ENCODE assay signal across 14 cellular contexts in genomic region chr1:94920061-94920460, GRCh38. TPM values are rescaled to one million over a fixed set of nuclear protein-coding genes. Genes with fewer than 3 reads are reported as not detected.
DNase-seq lines count a peak whose midpoint lies in the region; ATAC-seq, FAIRE-seq and TF ChIP-seq lines count a peak whose summit lies in the region.
"Had no signal": no experiment of that assay in that cellular context is flagged by ENCODE, and none has a peak within 500 bp of the region (broad histone marks: within the 10 kb centered on the region; RNA-seq: fewer than 3 reads in every experiment).

No MANE protein-coding gene starts in this region.

- intact Hi-C loops in left lung (cut with DNase I) (no loop called here), spleen (cut with DNase I; ENCODE audit: low total_unique reads) (no loop called here)

- DNase-seq in astrocyte of the hippocampus (ENCODE audit: low read depth, low spot score) (peak; percentile 33), left lung (no peak), small intestine (peak; percentile 39), spleen (no peak), NCI-H774 (lab: John Stamatoyannopoulos, UW) (no peak), SW480 (ENCODE audit: low spot score) (no peak)
- DNase-seq: activated CD8-positive, alpha-beta T cell treated with anti-CD3 and anti-CD28 coated beads, Interleukin-2, amount 10 ng/mL, durations not matched to agents 7 days and 5 days; activated naive CD4-positive, alpha-beta T cell treated with anti-CD3 and anti-CD28 coated beads, Interleukin-2, amount 50 U/mL, for 16 hours; stimulated activated CD4-positive, alpha-beta T cell treated with anti-CD3 and anti-CD28 coated beads, Interleukin-4, amount 100 ng/mL, for 4 hours had no signal

- peaks cover 0 to 15% of the 10 kb centered on the region in 2 donors for H3K27me3 ChIP-seq in left lung
- H3K27me3 ChIP-seq in small intestine (ENCODE audit: control insufficient read depth in 2 of 2, insufficient read depth in 2 of 2, low read length in 2 of 2) = no peaks in the 10 kb centered on the region
- H3K27me3 ChIP-seq in spleen (replicated peaks in 1 of 7) = peaks cover 0 to 12% (median 0%) of the 10 kb centered on the region in 7 donors

- FAIRE-seq in small intestine (lab: Jason Lieb, UNC) = no peak
- FAIRE-seq: G401.6 had no signal

- POLR2A ChIA-PET in HEK293 (lab: Yijun Ruan, JAX) = no interaction called here

- no peak overlapping the region for H3K27ac ChIP-seq in HEK293 (ENCODE audit: extremely low read depth, low read depth, low read length)
- H3K27ac ChIP-seq in left lung = peak overlapping the region; percentile 30 to 36
- peak overlapping the region in 1 of 2 donors; percentile 15 for H3K27ac ChIP-seq in small intestine (ENCODE audit: low read depth in 1 of 2, low read length in 1 of 2)
- H3K27ac ChIP-seq in spleen = peak overlapping the region in 3 of 8 donors; percentile 7 to 13 (median 8)

- no peak overlapping the region for H3K4me3 ChIP-seq in HEK293 (ENCODE audit: low read depth, low read length)
- H3K4me3 ChIP-seq in left lung = no peak overlapping the region
- no peak overlapping the region for H3K4me3 ChIP-seq in small intestine (ENCODE audit: low read depth in 1 of 2, low read length in 2 of 2)
- H3K4me3 ChIP-seq in spleen = no peak overlapping the region
- H3K4me3 ChIP-seq: prostate gland had no signal

- H3K36me3 ChIP-seq in HEK293 (ENCODE audit: control insufficient read depth in 2 of 2, insufficient read depth in 1 of 2, low read length in 2 of 2) = no peaks in the 10 kb centered on the region
- no peaks in the 10 kb centered on the region for H3K36me3 ChIP-seq in left lung
- H3K36me3 ChIP-seq in small intestine (ENCODE audit: control insufficient read depth in 2 of 2, insufficient read depth in 2 of 2, low read length in 2 of 2) = no peaks in the 10 kb centered on the region
- no peaks in the 10 kb centered on the region for H3K36me3 ChIP-seq in spleen
- H3K36me3 ChIP-seq: prostate gland had no signal

- no peak for TF ChIP-seq POLR2A in spleen (IDR thresholded peaks at IDR 0.05)

- ATAC-seq in left lung (peak; percentile 38), HG02763 (IDR thresholded peaks at IDR 0.05; ENCODE audit: unreplicated experiment) (no peak)
- ATAC-seq: activated CD8-positive, alpha-beta T cell treated with anti-CD3 and anti-CD28 coated beads, Interleukin-2, amount 10 ng/mL, durations not matched to agents 7 days and 5 days had no signal

- TF ChIP-seq CTCF in HEK293 (tag by site-specific recombination; IDR thresholded peaks at IDR 0.05) (no peak), left lung (IDR thresholded peaks at IDR 0.05) (no peak), spleen (IDR thresholded peaks at IDR 0.05 in 8 of 11, conservative IDR thresholded peaks at IDR 0.05 in 3 of 11) (no peak)

- 18 to 46% (median 33%) methylated on average over 3 of the region's 3 CpGs for WGBS in small intestine, 3 donors
- 60 to 85% (median 80%) methylated on average over 3 of the region's 3 CpGs for WGBS in spleen, 5 donors

- H3K9me3 ChIP-seq in HEK293 (ENCODE audit: control insufficient read depth, insufficient read depth, low read depth, low read length) (no peaks in the 10 kb centered on the region), left lung (no peaks in the 10 kb centered on the region), small intestine (ENCODE audit: control insufficient read depth, low read depth) (no peaks in the 10 kb centered on the region), spleen (no peaks in the 10 kb centered on the region)
- H3K9me3 ChIP-seq: prostate gland had no signal

- H3K4me1 ChIP-seq in HEK293 (ENCODE audit: control insufficient read depth, insufficient read depth, low read length) = peaks cover 20% of the 10 kb centered on the region
- peaks cover 44 to 58% of the 10 kb centered on the region in 2 donors for H3K4me1 ChIP-seq in left lung
- H3K4me1 ChIP-seq in small intestine (ENCODE audit: control insufficient read depth in 2 of 2, insufficient read depth in 1 of 2, low read depth in 1 of 2, low read length in 1 of 2) = peaks cover 5 to 20% of the 10 kb centered on the region in 2 donors
- peaks cover 4 to 66% (median 39%) of the 10 kb centered on the region in 6 donors for H3K4me1 ChIP-seq in spleen

- CTCF ChIA-PET in HEK293 (lab: Yijun Ruan, JAX) = interaction anchor here (0.7 to 1.7 kb wide), 3 partner anchors 66 to 321 kb away, joined by 4 to 6 read pairs (median 4); no protein-coding TSS in a partner anchor

TF ChIP-seq in HEK293, 187 proteins besides CTCF, POLR2A, EP300 and RAD21:
- TF ChIP-seq ZNF529 (tag by site-specific recombination; IDR thresholded peaks at IDR 0.05; ENCODE audit: insufficient replicate concordance) (no peak), ZNF600 (tag by site-specific recombination; IDR thresholded peaks at IDR 0.05) (peak; percentile 73), ZNF10 (tag by site-specific recombination; IDR thresholded peaks at IDR 0.05) (no peak)

RNA-seq across cellular contexts. Expression of gene CNN3, which starts 6.8 kb away (rescaled TPM):
- total RNA-seq in left lung (100 to 1,000 TPM; 239 to 290 TPM), spleen (100 to 1,000 TPM in 6 of 7 donors, 10 to 100 TPM in 1; 83.8 to 124 (median 111) TPM)
- polyA plus RNA-seq in small intestine (100 to 1,000 TPM in 2 of 3 donors, 10 to 100 TPM in 1; 58.9 to 155 (median 132) TPM), spleen (10 to 100 TPM; 27.4 to 94.1 (median 54.8) TPM)
- total RNA-seq: OCI-LY7 had no signal

Comparison
In these comparisons a context has a peak if more than half of its experiments do, and no peak if none do; other contexts are left out.
1. DNase-seq: peak in astrocyte of the hippocampus (single experiment) and small intestine (single experiment); none in left lung (0 of 2), spleen (single experiment), NCI-H774 (single experiment) and SW480 (single experiment).